4 cellular contexts compared by ENCODE assay signal in genomic region chr16:21680714-21681113, GRCh38. TPM values are rescaled to one million over a fixed set of nuclear protein-coding genes. Genes with fewer than 3 reads are reported as not detected.
"Had no signal": no experiment of that assay in that cellular context is flagged by ENCODE, and none has a peak within 500 bp of the region (broad histone marks: within the 10 kb centered on the region; RNA-seq: fewer than 3 reads in every experiment).

No MANE protein-coding gene starts in this region.

RNA-seq across cellular contexts. Expression of gene OTOA, which starts 16.9 kb away (rescaled TPM):
- total RNA-seq: activated CD4-positive, alpha-beta memory T cell treated with anti-CD3 and anti-CD28 coated beads for 36 hours; activated CD4-positive, alpha-beta T cell treated with anti-CD3 and anti-CD28 coated beads, Interleukin-2, amount 10 ng/mL, durations not matched to agents 24 days and 14 days; activated CD8-positive, alpha-beta T cell treated with anti-CD3 and anti-CD28 coated beads, Interleukin-2, amount 10 ng/mL, durations not matched to agents 7 days and 5 days had no signal

RNA-seq across cellular contexts. Expression of gene IGSF6, which starts 28.3 kb away (rescaled TPM):
- total RNA-seq: activated CD4-positive, alpha-beta T cell treated with anti-CD3 and anti-CD28 coated beads, Interleukin-2, amount 10 ng/mL, durations not matched to agents 24 days and 14 days; WTC11 had no signal
